In genomic region chr18:12086677-12087482, GRCh38 we compare ENCODE assay signal across 30 cellular contexts. TPM values are rescaled to one million over a fixed set of nuclear protein-coding genes. Genes with fewer than 3 reads are reported as not detected.
DNase-seq lines count a peak whose midpoint lies in the region; ATAC-seq, FAIRE-seq and TF ChIP-seq lines count a peak whose summit lies in the region.
"Had no signal": no experiment of that assay in that cellular context is flagged by ENCODE, and none has a peak within 500 bp of the region (broad histone marks: within the 10 kb centered on the region; RNA-seq: fewer than 3 reads in every experiment).

No MANE protein-coding gene starts in this region.

- H3K36me3 Mint-ChIP-seq in Calu3 (ENCODE audit: insufficient read depth, unreplicated experiment): no peaks in the 10 kb centered on the region
- H3K36me3 Mint-ChIP-seq: CD8-positive, alpha-beta memory T cell; immature natural killer cell had no signal

- peaks cover 41% of the 10 kb centered on the region for H3K27me3 Mint-ChIP-seq in Calu3 (ENCODE audit: unreplicated experiment)

- in situ Hi-C loops in HepG2 (cut with HindIII; ENCODE audit: extremely low pct_ligation_motif_present, low pct_unique_long_range_greater_than_20kb): no loop called here

- no peak overlapping the region for H3K4me3 Mint-ChIP-seq in Calu3 (ENCODE audit: low read depth, unreplicated experiment)
- H3K4me3 Mint-ChIP-seq: activated CD4-positive, alpha-beta T cell treated with anti-CD3 and anti-CD28 coated beads, Interleukin-2, amount 10 ng/mL, durations not matched to agents 7 days and 5 days; activated T-cell treated with anti-CD3 and anti-CD28 coated beads, Interleukin-2, amount 50 U/mL, for 24 hours; CD8-positive, alpha-beta memory T cell; H9; immature natural killer cell; nephron had no signal

- H3K9me3 ChIP-seq in A549 (no peaks in the 10 kb centered on the region), HepG2 (ENCODE audit: low read length) (no peaks in the 10 kb centered on the region)
- H3K9me3 ChIP-seq: BE2C, esophagus muscularis mucosa, gastrocnemius medialis, left lung, ovary, suprapubic skin had no signal

- H4K20me1 ChIP-seq in HepG2 (ENCODE audit: insufficient read depth, low read length): no peaks in the 10 kb centered on the region

- no peak for TF ChIP-seq POLR2A in A549 (IDR thresholded peaks at IDR 0.05; ENCODE audit: low read length)
- TF ChIP-seq POLR2A in HepG2 (IDR thresholded peaks at IDR 0.05; ENCODE audit: insufficient read depth in 1 of 2, low read depth in 2 of 2, low read length in 2 of 2): no peak

- WGBS in A549 (ENCODE audit: missing lambda C conversion rate): 82% methylated on average over 12 of the region's 18 CpGs
- 48% methylated on average over 6 of the region's 18 CpGs for WGBS in HepG2 (ENCODE audit: low lambda C conversion rate)

- POLR2A ChIA-PET in A549 (lab: Yijun Ruan, JAX): no interaction called here
- POLR2A ChIA-PET in HepG2 (lab: Yijun Ruan, JAX): no interaction called here

- H3K4me1 Mint-ChIP-seq in Calu3 (ENCODE audit: low read depth, unreplicated experiment): peaks cover 12% of the 10 kb centered on the region
- H3K4me1 Mint-ChIP-seq: activated CD4-positive, alpha-beta T cell treated with anti-CD3 and anti-CD28 coated beads, Interleukin-2, amount 10 ng/mL, durations not matched to agents 7 days and 5 days; CD8-positive, alpha-beta memory T cell; H9; immature natural killer cell; nephron had no signal

- no peak overlapping the region for H3K9ac ChIP-seq in HepG2 (ENCODE audit: insufficient read depth, low read depth, low read length)

- H3K4me2 ChIP-seq in A549: no peak overlapping the region
- no peak overlapping the region for H3K4me2 ChIP-seq in HepG2 (ENCODE audit: low read depth, low read length)

- H3K27me3 ChIP-seq in bronchial epithelial cell (ENCODE audit: control insufficient read depth, insufficient read depth, low read length) (no peaks in the 10 kb centered on the region), HepG2 (ENCODE audit: control insufficient read depth in 1 of 2, insufficient read depth in 2 of 2, low read length in 2 of 2) (peaks cover 0 to 7% of the 10 kb centered on the region in 2 experiments; a peak in 1 of 5 replicates)
- H3K27me3 ChIP-seq: BE2C, gastrocnemius medialis, left lung, ovary, suprapubic skin had no signal

- TF ChIP-seq EP300 in A549 (IDR thresholded peaks at IDR 0.05): no peak
- TF ChIP-seq EP300 in HepG2 (IDR thresholded peaks at IDR 0.05; ENCODE audit: low read depth in 2 of 2, low read length in 2 of 2): no peak
- no peak for TF ChIP-seq EP300 in HepG2 (CRISPR knock-in tag; IDR thresholded peaks at IDR 0.05; ENCODE audit: borderline replicate concordance)

- H3K4me3 ChIP-seq in A549: no peak overlapping the region
- H3K4me3 ChIP-seq in bronchial epithelial cell (ENCODE audit: low read depth, low read length): no peak overlapping the region
- H3K4me3 ChIP-seq in HepG2 (replicated peaks in 1 of 3; ENCODE audit: insufficient read depth in 1 of 3, low read depth in 2 of 3, low read length in 3 of 3): no peak overlapping the region
- H3K4me3 ChIP-seq: esophagus muscularis mucosa, gastrocnemius medialis, left lung, ovary, suprapubic skin had no signal

- no peaks in the 10 kb centered on the region for H3K79me2 ChIP-seq in HepG2 (ENCODE audit: insufficient read depth, low read length)

- BruUV-seq in HepG2 (replicated peaks; lab: Mats Ljungman, UMichigan): no TSS peak
- BruUV-seq in Calu3 (replicated peaks; lab: Mats Ljungman, UMichigan): no TSS peak

- intact Hi-C loops in HepG2 (cut with micrococcal nuclease; ENCODE audit: unreplicated experiment) (no loop called here), posterior vena cava (cut with DNase I) (no loop called here), Calu3 (cut with micrococcal nuclease; ENCODE audit: unreplicated experiment) (no loop called here)

- no peaks in the 10 kb centered on the region for H3K9me3 Mint-ChIP-seq in Calu3 (ENCODE audit: low read depth, unreplicated experiment)
- H3K9me3 Mint-ChIP-seq: activated CD4-positive, alpha-beta T cell treated with anti-CD3 and anti-CD28 coated beads, Interleukin-2, amount 10 ng/mL, durations not matched to agents 7 days and 5 days; activated T-cell treated with anti-CD3 and anti-CD28 coated beads, Interleukin-2, amount 50 U/mL, for 24 hours; CD8-positive, alpha-beta memory T cell; immature natural killer cell had no signal

- no peak overlapping the region for H3K27ac Mint-ChIP-seq in Calu3 (ENCODE audit: unreplicated experiment)
- H3K27ac Mint-ChIP-seq: activated CD4-positive, alpha-beta T cell treated with anti-CD3 and anti-CD28 coated beads, Interleukin-2, amount 10 ng/mL, durations not matched to agents 7 days and 5 days; activated T-cell treated with anti-CD3 and anti-CD28 coated beads, Interleukin-2, amount 50 U/mL, for 24 hours; CD8-positive, alpha-beta memory T cell; nephron had no signal

- ATAC-seq in A549 (peak; percentile 25 to 46; a peak in 3 of 6 replicates), HepG2 (peak; percentile 84), SK-N-SH treated with all-trans-retinoic acid at 6 μM for 48 hours (no peak; the same call in 2 of the 3 replicates)

- CTCF ChIA-PET in A549 (lab: Yijun Ruan, JAX): no interaction called here
- CTCF ChIA-PET in HepG2 (lab: Yijun Ruan, JAX; ENCODE audit: low intra/inter-chr PET ratio, low total read pairs): no interaction called here
- CTCF ChIA-PET in Calu3 (lab: Charles Lee): no interaction called here

- H3K27ac ChIP-seq in A549 (no peak overlapping the region), HepG2 (ENCODE audit: extremely low read length, insufficient read depth, low read length) (no peak overlapping the region)
- H3K27ac ChIP-seq: esophagus muscularis mucosa, gastrocnemius medialis, left lung, ovary, suprapubic skin had no signal

- no peak overlapping the region for H2AFZ ChIP-seq in HepG2 (ENCODE audit: low read length)

- TF ChIP-seq CTCF in A549 (IDR thresholded peaks at IDR 0.05): no peak
- no peak for TF ChIP-seq CTCF in bronchial epithelial cell (IDR thresholded peaks at IDR 0.05; ENCODE audit: insufficient read depth, low read length, severe bottlenecking)
- TF ChIP-seq CTCF in HepG2 (CRISPR knock-in tag; IDR thresholded peaks at IDR 0.05): peak; percentile 65
- TF ChIP-seq CTCF in Calu3 (IDR thresholded peaks at IDR 0.05; ENCODE audit: unreplicated experiment): no peak

- FAIRE-seq in A549 (lab: Jason Lieb, UNC): no peak
- peak; percentile 28 for FAIRE-seq in bronchial epithelial cell (lab: Jason Lieb, UNC)
- no peak for FAIRE-seq in HepG2 (lab: Jason Lieb, UNC)
- FAIRE-seq: G401.6 had no signal

- H3K36me3 ChIP-seq in bronchial epithelial cell (ENCODE audit: control insufficient read depth, insufficient read depth, low read length) (no peaks in the 10 kb centered on the region), HepG2 (replicated peaks in 1 of 2; ENCODE audit: control insufficient read depth in 1 of 2, insufficient read depth in 2 of 2, low read length in 2 of 2) (no peaks in the 10 kb centered on the region)
- H3K36me3 ChIP-seq: BE2C, esophagus muscularis mucosa, gastrocnemius medialis, left lung, ovary, suprapubic skin had no signal

- no peaks in the 10 kb centered on the region for H3K4me1 ChIP-seq in A549
- H3K4me1 ChIP-seq in HepG2 (ENCODE audit: insufficient read depth, low read length): no peaks in the 10 kb centered on the region
- H3K4me1 ChIP-seq: BE2C, esophagus muscularis mucosa, gastrocnemius medialis, left lung, suprapubic skin had no signal

- TF ChIP-seq RAD21 in A549 (conservative IDR thresholded peaks at IDR 0.05 in 1 of 2, IDR thresholded peaks at IDR 0.05 in 1 of 2): no peak
- peak; percentile 22; the same call in 1 of the 2 replicates for TF ChIP-seq RAD21 in HepG2 (CRISPR knock-in tag; IDR thresholded peaks at IDR 0.05)

- no peak for DNase-seq in A549 (ENCODE audit: low read depth in 1 of 2, low spot score in 1 of 2)
- no peak for DNase-seq in bronchial epithelial cell (ENCODE audit: low read depth)
- no peak for DNase-seq in HepG2 (ENCODE audit: low spot score)
- peak; percentile 80 for DNase-seq in posterior vena cava (ENCODE audit: low spot score)
- DNase-seq in hepatic stellate cell (ENCODE audit: low spot score): no peak
- no peak for DNase-seq in activated effector memory CD4-positive, alpha-beta T cell treated with anti-CD3 and anti-CD28 coated beads, Interleukin-2, amount 50 U/mL, for 16 hours
- DNase-seq in Calu3: no peak
- DNase-seq: activated CD4-positive, alpha-beta T cell treated with anti-CD3 and anti-CD28 coated beads, Interleukin-2, amount 10 ng/mL, durations not matched to agents 7 days and 5 days; activated naive CD4-positive, alpha-beta T cell treated with Interleukin-2 at 50 U/mL for 16 hours; activated T-cell treated with anti-CD3 and anti-CD28 coated beads, Interleukin-2, amount 50 U/mL, for 24 hours; BE2C; CD8-positive, alpha-beta memory T cell; effector memory CD4-positive, alpha-beta T cell; H9; hypothalamus; immature natural killer cell; KBM-7; midbrain; NCI-H2227 treated with DMSO at 0.1 percent for 48 hours; ovary; stimulated activated CD4-positive, alpha-beta T cell treated with anti-CD3 and anti-CD28 coated beads, Interleukin-2, amount 100 ng/mL, for 48 hours; T1000 had no signal

RNA-seq across cellular contexts. Expression of gene ANKRD62, which starts 6.8 kb away (rescaled TPM):
- polyA plus RNA-seq in A549 (2011; rRNA removed): not detected in 2 replicates
- not detected in 2 replicates for polyA plus RNA-seq in A549 (2012; cell fraction: cytosol; rRNA removed)
- not detected in 2 replicates for polyA plus RNA-seq in A549 (2012; cell fraction: nucleus; rRNA removed)
- not detected in 3 replicates for polyA plus RNA-seq in A549 (2017; fragmentation: RNase III; extraction: RNeasy Plus Mini Kit Qiagen cat#74134 plus additional on column Dnase treatment)
- polyA minus RNA-seq in A549 (2011; rRNA and poly(A)+ RNA removed): not detected in 2 replicates
- under 0.01 and 0.13 TPM in 2 replicates for total RNA-seq in bronchial epithelial cell
- not detected in 2 replicates for total RNA-seq in HepG2 (2016; rRNA removed; fragmentation: Illumina TruSeq; extraction: Trizol)
- not detected in 2 replicates for total RNA-seq in HepG2 (2016; cell fraction: cytosol; rRNA removed; fragmentation: Illumina TruSeq; extraction: Trizol; ENCODE audit: low read depth)
- not detected in 2 replicates for total RNA-seq in HepG2 (2016; cell fraction: insoluble cytoplasmic fraction; rRNA removed; fragmentation: Illumina TruSeq; extraction: Trizol)
- total RNA-seq in HepG2 (2016; cell fraction: membrane; rRNA removed; fragmentation: Illumina TruSeq; extraction: Trizol): not detected in 2 replicates
- total RNA-seq in HepG2 (2016; cell fraction: nucleus; rRNA removed; fragmentation: Illumina TruSeq; extraction: Trizol): not detected in 2 replicates
- polyA plus RNA-seq in HepG2 (2011; rRNA removed): not detected in 2 replicates
- not detected in 2 replicates for polyA plus RNA-seq in HepG2 (2011; cell fraction: cytosol; rRNA removed)
- polyA plus RNA-seq in HepG2 (2011; cell fraction: nucleus; rRNA removed): not detected in 2 replicates
- not detected in 2 replicates for polyA plus RNA-seq in HepG2 (2012)
- polyA plus RNA-seq in HepG2 (2016; cell fraction: cytosol; fragmentation: Illumina TruSeq; extraction: Trizol; ENCODE audit: low read depth): not detected in 2 replicates
- polyA plus RNA-seq in HepG2 (2016; cell fraction: insoluble cytoplasmic fraction; fragmentation: Illumina TruSeq; extraction: Trizol; ENCODE audit: low read depth): not detected in 2 replicates
- not detected in 2 replicates for polyA plus RNA-seq in HepG2 (2016; cell fraction: membrane; fragmentation: Illumina TruSeq; extraction: Trizol; ENCODE audit: low read depth)
- not detected in 2 replicates for polyA plus RNA-seq in HepG2 (2016; cell fraction: nucleus; fragmentation: Illumina TruSeq; extraction: Trizol; ENCODE audit: insufficient read depth, low read depth)
- polyA minus RNA-seq in HepG2 (2011; rRNA and poly(A)+ RNA removed; ENCODE audit: low replicate concordance): 0.09 TPM in 1 of 2 replicates, not detected in the other
- polyA minus RNA-seq in HepG2 (2011; cell fraction: cytosol; rRNA and poly(A)+ RNA removed): not detected in 2 replicates
- not detected in 2 replicates for polyA minus RNA-seq in HepG2 (2011; cell fraction: nucleus; rRNA and poly(A)+ RNA removed)
- total RNA-seq in posterior vena cava: under 1 TPM in 1 of 2 donors, not detected in 1; 0.05 TPM
- total RNA-seq in Calu3 (2022): not detected in 2 replicates
- total RNA-seq: activated CD4-positive, alpha-beta T cell treated with anti-CD3 and anti-CD28 coated beads, Interleukin-2, amount 10 ng/mL, durations not matched to agents 7 days and 5 days; CD8-positive, alpha-beta memory T cell; gastrocnemius medialis; H9; MCF 10A; ovary had no signal
- polyA plus RNA-seq: CD8-positive, alpha-beta memory T cell; immature natural killer cell; ovary had no signal

Comparison
In these comparisons a context has a peak if more than half of its experiments do, and no peak if none do; other contexts are left out.
1. Of the 38 proteins assayed by ChIP-seq in both HepG2 and A549: peak only in HepG2: CTCF and RAD21; only in A549: none; in both: none; in neither: 36.